8 cellular contexts compared by ENCODE assay signal in genomic region chr4:141636771-141637460, GRCh38. TPM values are rescaled to one million over a fixed set of nuclear protein-coding genes. Genes with fewer than 3 reads are reported as not detected.
DNase-seq lines count a peak whose midpoint lies in the region; ATAC-seq and TF ChIP-seq lines count a peak whose summit lies in the region.

No MANE protein-coding gene starts in this region.

- peak overlapping the region; percentile 96 for H3K27ac ChIP-seq in SJCRH30

- no peaks in the 10 kb centered on the region for H3K9me3 ChIP-seq in SJCRH30 (replicated peaks)

- no peaks in the 10 kb centered on the region for H3K36me3 ChIP-seq in SJCRH30

- DNase-seq in COLO829 (ENCODE audit: low spot score) (peak; percentile 48), SJCRH30 (peak in 1 of 2 experiments; percentile 81), cardiac fibroblast (ENCODE audit: low read depth in 2 of 2) (peak; percentile 51 to 69), left kidney (ENCODE audit: low read depth, low spot score) (peak; percentile 78), NCI-H1436 treated with DMSO at 0.1 percent for 48 hours (lab: John Stamatoyannopoulos, UW) (no peak)
- peak; percentile 4 to 9 for DNase-seq in stimulated activated CD8-positive, alpha-beta memory T cell treated with anti-CD3 and anti-CD28 coated beads, Interleukin-15, amount 100 ng/mL, for 48 hours (ENCODE audit: low read depth in 2 of 2)

- no peaks in the 10 kb centered on the region for H3K27me3 ChIP-seq in SJCRH30

- peaks cover 4% of the 10 kb centered on the region for H3K4me1 ChIP-seq in SJCRH30

- peak overlapping the region; percentile 89 for H3K4me3 ChIP-seq in SJCRH30
- peak overlapping the region; percentile 82 to 92 for H3K4me3 ChIP-seq in cardiac fibroblast (replicated peaks in 1 of 2; ENCODE audit: low read depth in 2 of 2, low read length in 2 of 2)

- TF ChIP-seq CTCF in cardiac fibroblast (IDR thresholded peaks at IDR 0.05; ENCODE audit: low read depth, low read length) = no peak

- ATAC-seq in GM19043 (IDR thresholded peaks at IDR 0.05; ENCODE audit: low read depth, unreplicated experiment) (peak; percentile 41), HG03097 (IDR thresholded peaks at IDR 0.05; ENCODE audit: low FRiP score, unreplicated experiment) (peak; percentile 46)

RNA-seq across cellular contexts. Expression of gene IL15, which starts 0.5 kb away (rescaled TPM):
- total RNA-seq in SJCRH30 (2014; rRNA removed; shearing (Covaris generic)) = 16.3 and 18.0 TPM in 2 replicates
